In genomic region chr1:27058976-27059688, GRCh38 we compare ENCODE assay signal across 1 cellular context.
TF ChIP-seq lines count a peak whose summit lies in the region.

No MANE protein-coding gene starts in this region.

TF ChIP-seq in K562, 482 proteins besides CTCF, POLR2A, EP300 and RAD21:
- TF ChIP-seq ZBTB17 (CRISPR knock-in tag; IDR thresholded peaks at IDR 0.05) (no peak), IFI16 (CRISPR knock-in tag; IDR thresholded peaks at IDR 0.05) (no peak), HBP1 (CRISPR knock-in tag; IDR thresholded peaks at IDR 0.05) (no peak), ZNF431 (CRISPR knock-in tag; IDR thresholded peaks at IDR 0.05) (no peak)
